Comparison of ENCODE assay signal across 1 cellular context in the genomic region with DNA sequence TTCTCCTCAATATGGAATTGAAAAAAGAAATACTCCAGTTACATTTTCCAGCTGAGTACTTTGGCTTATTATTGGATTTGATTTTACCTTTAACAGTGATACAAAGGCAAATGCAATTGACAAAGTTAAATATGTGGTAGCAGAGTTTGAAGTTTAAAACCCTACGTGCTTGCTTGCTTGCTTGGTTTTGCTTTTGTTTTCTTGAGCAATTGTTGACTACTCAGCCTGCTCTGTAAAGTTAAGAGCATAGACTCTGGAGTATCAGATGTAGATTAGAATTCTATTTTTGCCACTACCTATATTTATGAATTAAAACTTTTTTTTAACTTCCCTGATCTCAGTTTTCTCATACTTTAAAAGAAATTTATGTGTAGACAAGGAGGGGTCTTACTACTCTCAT.
TF ChIP-seq lines count a peak whose summit lies in the region.

No MANE protein-coding gene starts in this region.

TF ChIP-seq in SK-N-SH, 30 proteins besides CTCF, POLR2A, EP300 and RAD21 (continued from another document):
- no peak for TF ChIP-seq REST (IDR thresholded peaks at IDR 0.05; ENCODE audit: low read depth, low read length)
- no peak for TF ChIP-seq GABPA (IDR thresholded peaks at IDR 0.05; ENCODE audit: low read depth)
- TF ChIP-seq TEAD4 (IDR thresholded peaks at IDR 0.05; ENCODE audit: borderline replicate concordance, insufficient read depth), result no peak
- no peak for TF ChIP-seq MXI1 (IDR thresholded peaks at IDR 0.05; ENCODE audit: low read depth, low read length)
- TF ChIP-seq FOSL2 (IDR thresholded peaks at IDR 0.05; ENCODE audit: borderline replicate concordance, low read depth), result no peak
- TF ChIP-seq EZH2phosphoT487 (IDR thresholded peaks at IDR 0.05; ENCODE audit: borderline replicate concordance, low read depth), result no peak
- TF ChIP-seq SMC3 (IDR thresholded peaks at IDR 0.05; ENCODE audit: low read depth, low read length), result no peak
- TF ChIP-seq FOXJ3 (CRISPR knock-in tag; IDR thresholded peaks at IDR 0.05), result no peak
- TF ChIP-seq IRF3 (IDR thresholded peaks at IDR 0.05; ENCODE audit: low read depth, low read length), result no peak
- no peak for TF ChIP-seq PBX3 (IDR thresholded peaks at IDR 0.05)
- TF ChIP-seq, protein P1, sequence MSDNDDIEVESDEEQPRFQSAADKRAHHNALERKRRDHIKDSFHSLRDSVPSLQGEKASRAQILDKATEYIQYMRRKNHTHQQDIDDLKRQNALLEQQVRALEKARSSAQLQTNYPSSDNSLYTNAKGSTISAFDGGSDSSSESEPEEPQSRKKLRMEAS (IDR thresholded peaks at IDR 0.05; ENCODE audit: low read depth), result no peak
- TF ChIP-seq USF1 (IDR thresholded peaks at IDR 0.05; ENCODE audit: borderline replicate concordance, low read depth), result no peak
TF ChIP-seq in SK-N-SH: peak in this region for 0.
